11 cellular contexts compared by ENCODE assay signal in genomic region chr14:23708343-23708742, GRCh38.
"Had no signal": no experiment of that assay in that cellular context is flagged by ENCODE, and none has a peak within 500 bp of the region (broad histone marks: within the 10 kb centered on the region; RNA-seq: fewer than 3 reads in every experiment).

No MANE protein-coding gene starts in this region.

- H3K27ac ChIP-seq: GM23248 had no signal

- H3K4me2 ChIP-seq: GM23338 had no signal

- H3K4me3 ChIP-seq: GM23248, GM23338, HAP-1 had no signal

- H3K9ac ChIP-seq: GM23248 had no signal

- H3K36me3 ChIP-seq: HAP-1 had no signal

- DNase-seq: GM23248, GOT3, H7, H9, HCEC 1CT, HFFc6 had no signal

- FAIRE-seq: H1, H54 had no signal

- ATAC-seq: GM23338, HCT116 had no signal

- H3K4me1 ChIP-seq: HAP-1 had no signal

- H2AFZ ChIP-seq: GM23248, GM23338 had no signal
